In genomic region chr2:60152226-60152833, GRCh38 we compare ENCODE assay signal across 8 cellular contexts.
DNase-seq lines count a peak whose midpoint lies in the region; ATAC-seq, FAIRE-seq and TF ChIP-seq lines count a peak whose summit lies in the region.

No MANE protein-coding gene starts in this region.

- intact Hi-C loops in endothelial cell of umbilical vein (cut with micrococcal nuclease): loop anchor here (5.0 kb wide), 2 partner anchors 850 to 1390 kb away; no protein-coding TSS in a partner anchor
- intact Hi-C loops in psoas muscle (cut with DNase I): loop anchor here in 1 of 2 donors (5.0 kb wide), 1 partner anchor 850 kb away; no protein-coding TSS in a partner anchor

- no peaks in the 10 kb centered on the region for H4K20me1 ChIP-seq in Loucy (ENCODE audit: insufficient read depth, low read length, poor library complexity, severe bottlenecking)
- H4K20me1 ChIP-seq in endothelial cell of umbilical vein (replicated peaks; ENCODE audit: control insufficient read depth, extremely low read depth, insufficient read depth, low read length): no peaks in the 10 kb centered on the region

- H2AFZ ChIP-seq in Loucy (ENCODE audit: low read length) (no peak overlapping the region), endothelial cell of umbilical vein (ENCODE audit: low read depth, low read length) (no peak overlapping the region)

- H3K4me3 ChIP-seq in Loucy (ENCODE audit: low read length, poor library complexity, severe bottlenecking) (no peak overlapping the region), endothelial cell of umbilical vein (replicated peaks in 1 of 3; ENCODE audit: insufficient read depth in 1 of 3, low read depth in 1 of 3, low read length in 3 of 3) (no peak overlapping the region), psoas muscle (no peak overlapping the region)

- H3K79me2 ChIP-seq in Loucy (ENCODE audit: insufficient read depth, low read length): no peaks in the 10 kb centered on the region
- no peaks in the 10 kb centered on the region for H3K79me2 ChIP-seq in endothelial cell of umbilical vein (ENCODE audit: control insufficient read depth, insufficient read depth, low read length)

- H3K9me1 ChIP-seq in endothelial cell of umbilical vein (replicated peaks; ENCODE audit: control insufficient read depth, extremely low read depth, insufficient read depth, low read length): no peaks in the 10 kb centered on the region

- peak; percentile 90 for TF ChIP-seq CTCF in Loucy (conservative IDR thresholded peaks at IDR 0.05; ENCODE audit: low read length)
- TF ChIP-seq CTCF in endothelial cell of umbilical vein (IDR thresholded peaks at IDR 0.05; ENCODE audit: extremely low read depth in 1 of 2, insufficient read depth in 1 of 2, low read depth in 1 of 2, low read length in 2 of 2): peak; percentile 17 to 33
- TF ChIP-seq CTCF in psoas muscle (IDR thresholded peaks at IDR 0.05): peak; percentile 74

- no peaks in the 10 kb centered on the region for H3K9me2 ChIP-seq in Loucy (replicated peaks; ENCODE audit: low read depth, low read length)

- ATAC-seq in psoas muscle: no peak

- dilution Hi-C loops in endothelial cell of umbilical vein (cut with MboI; ENCODE audit: extremely low pct_ligation_motif_present, low sequenced_read_pairs): no loop called here

- H3K27ac ChIP-seq in endothelial cell of umbilical vein (ENCODE audit: insufficient read depth, low read depth, low read length) (no peak overlapping the region), psoas muscle (no peak overlapping the region)

- no peak for FAIRE-seq in endothelial cell of umbilical vein (lab: Jason Lieb, UNC)

- peak; percentile 1 for DNase-seq in NCI-H2196 (lab: John Stamatoyannopoulos, UW; ENCODE audit: unreplicated experiment)
- no peak for DNase-seq in NCI-H2196 treated with DMSO at 0.1 percent for 48 hours (lab: John Stamatoyannopoulos, UW; ENCODE audit: unreplicated experiment)
- DNase-seq in endothelial cell of umbilical vein (ENCODE audit: low read depth, low spot score): no peak
- DNase-seq in psoas muscle: no peak
- no peak for DNase-seq in stimulated activated CD4-positive, alpha-beta T cell treated with anti-CD3 and anti-CD28 coated beads, Interleukin-2, amount 100 ng/mL, for 24 hours
- DNase-seq in NCI-H146 (lab: John Stamatoyannopoulos, UW): no peak
- DNase-seq in activated CD4-positive, alpha-beta T cell treated with anti-CD3 and anti-CD28 coated beads, Interleukin-2, amount 50 U/mL, for 48 hours: no peak

- H3K27me3 ChIP-seq in Loucy (ENCODE audit: insufficient read depth, low read length, poor library complexity, severe bottlenecking) (no peaks in the 10 kb centered on the region), endothelial cell of umbilical vein (ENCODE audit: control insufficient read depth in 2 of 2, insufficient read depth in 2 of 2, low read length in 2 of 2) (no peaks in the 10 kb centered on the region), psoas muscle (ENCODE audit: insufficient read depth in 3 of 3, low read length in 2 of 3) (no peaks in the 10 kb centered on the region)

- BruUV-seq in endothelial cell of umbilical vein (replicated peaks; lab: Mats Ljungman, UMichigan): no TSS peak

- H3K36me3 ChIP-seq in Loucy (ENCODE audit: insufficient read depth, low read length): no peaks in the 10 kb centered on the region
- no peaks in the 10 kb centered on the region for H3K36me3 ChIP-seq in endothelial cell of umbilical vein (ENCODE audit: control insufficient read depth in 2 of 2, extremely low read depth in 1 of 2, insufficient read depth in 2 of 2, low read length in 2 of 2)
- no peaks in the 10 kb centered on the region for H3K36me3 ChIP-seq in psoas muscle (ENCODE audit: insufficient read depth in 1 of 2, low read depth in 1 of 2)

- H3K4me1 ChIP-seq in Loucy (ENCODE audit: insufficient read depth, low read length, poor library complexity, severe bottlenecking) (no peaks in the 10 kb centered on the region), endothelial cell of umbilical vein (ENCODE audit: control insufficient read depth, extremely low read depth, insufficient read depth, low read length) (no peaks in the 10 kb centered on the region), psoas muscle (no peaks in the 10 kb centered on the region)

- H3F3A ChIP-seq in Loucy (ENCODE audit: low read depth): no peaks in the 10 kb centered on the region

- H3K9me3 ChIP-seq in Loucy (ENCODE audit: insufficient read depth, low read depth, low read length) (0 out of 2 replicates have a peak, but pooled peaks cover 8% of the 10 kb centered on the region), endothelial cell of umbilical vein (replicated peaks; ENCODE audit: control insufficient read depth, insufficient read depth, low read length) (no peaks in the 10 kb centered on the region), psoas muscle (peaks cover 10% of the 10 kb centered on the region)

- WGBS in psoas muscle, 3 donors: 64 to 73% (median 71%) methylated on average over 4 of the region's 4 CpGs

- CTCF ChIA-PET in endothelial cell of umbilical vein (lab: Charles Lee): no interaction called here

- POLR2A ChIA-PET in endothelial cell of umbilical vein (lab: Charles Lee): no interaction called here

- no peak for TF ChIP-seq POLR2A in endothelial cell of umbilical vein (IDR thresholded peaks at IDR 0.05; ENCODE audit: low read depth, low read length)

- no peak overlapping the region for H3K9ac ChIP-seq in Loucy (ENCODE audit: low read depth, low read length, poor library complexity, severe bottlenecking)
- H3K9ac ChIP-seq in endothelial cell of umbilical vein (replicated peaks; ENCODE audit: extremely low read depth, insufficient read depth, low read length): no peak overlapping the region

- no peak overlapping the region for H3K4me2 ChIP-seq in Loucy (ENCODE audit: low read depth, low read length, poor library complexity, severe bottlenecking)
- no peak overlapping the region for H3K4me2 ChIP-seq in endothelial cell of umbilical vein (ENCODE audit: insufficient read depth, low read length)

TF ChIP-seq in endothelial cell of umbilical vein, 7 proteins besides CTCF, POLR2A, EP300 and RAD21:
- no peak for TF ChIP-seq GATA2 (IDR thresholded peaks at IDR 0.05; ENCODE audit: insufficient read depth, insufficient read length, low read depth, low read length)
- no peak for TF ChIP-seq EZH2 (IDR thresholded peaks at IDR 0.05; ENCODE audit: borderline replicate concordance, low read depth, low read length, severe bottlenecking)
- no peak for TF ChIP-seq POLR2AphosphoS5 (IDR thresholded peaks at IDR 0.05; ENCODE audit: insufficient read depth, low read depth, low read length)
- TF ChIP-seq MAX (IDR thresholded peaks at IDR 0.05; ENCODE audit: insufficient read depth, insufficient read length): no peak
- no peak for TF ChIP-seq JUN (IDR thresholded peaks at IDR 0.05; ENCODE audit: borderline replicate concordance, insufficient read depth, insufficient read length, low read depth)
- no peak for TF ChIP-seq MYC (IDR thresholded peaks at IDR 0.05; ENCODE audit: low read depth, low read length)
- TF ChIP-seq FOS (IDR thresholded peaks at IDR 0.05; ENCODE audit: borderline replicate concordance, insufficient read depth, low read length): no peak

Comparison
In these comparisons a context has a peak if more than half of its experiments do, and no peak if none do; other contexts are left out.
1. CTCF ChIP-seq: peak in every context shown above with its lines; median percentile 90 in Loucy; 74 in psoas muscle; 25 in endothelial cell of umbilical vein.